9 cellular contexts compared by ENCODE assay signal in the genomic region with DNA sequence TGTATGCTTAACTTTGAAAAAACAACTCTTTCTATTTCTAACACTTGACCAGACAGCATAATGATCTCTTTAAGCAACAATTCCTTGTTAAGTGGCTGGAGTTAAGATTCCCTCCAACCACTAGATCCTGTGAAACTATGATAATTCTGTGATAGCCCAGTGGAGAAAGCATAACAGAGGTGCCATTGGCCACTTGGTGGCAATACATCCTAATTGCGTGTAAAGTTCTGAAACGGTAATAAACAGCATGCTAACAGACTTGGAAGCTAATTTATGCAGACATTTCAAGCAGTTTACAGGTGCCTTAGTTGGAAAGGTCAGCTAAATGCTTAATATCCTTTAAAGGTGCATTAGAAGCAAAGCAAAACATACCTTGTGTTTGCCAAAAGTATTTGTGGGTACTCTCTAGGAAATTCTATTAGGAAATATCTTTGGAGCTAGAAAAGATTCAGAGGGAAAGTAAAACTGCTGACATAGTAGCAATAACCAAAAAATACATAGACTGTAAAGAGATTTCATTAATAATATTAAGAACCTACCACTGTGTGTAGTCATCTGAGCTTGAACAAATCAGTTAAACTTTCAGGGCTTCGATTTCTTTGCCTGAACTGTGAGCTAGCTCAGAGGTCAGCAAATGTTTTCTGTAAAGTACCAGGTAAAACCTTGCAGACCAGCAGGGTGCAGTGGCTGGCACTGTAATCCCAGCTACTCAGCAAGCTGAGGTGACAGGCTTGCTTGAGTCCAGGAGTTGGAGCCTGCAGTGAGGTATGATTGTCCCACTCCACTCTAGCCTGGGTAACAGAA. TPM values are rescaled to one million over a fixed set of nuclear protein-coding genes. Genes with fewer than 3 reads are reported as not detected.
DNase-seq lines count a peak whose midpoint lies in the region; ATAC-seq and TF ChIP-seq lines count a peak whose summit lies in the region.
"Had no signal": no experiment of that assay in that cellular context is flagged by ENCODE, and none has a peak within 500 bp of the region (broad histone marks: within the 10 kb centered on the region; RNA-seq: fewer than 3 reads in every experiment).

No MANE protein-coding gene starts in this region.

- no peaks in the 10 kb centered on the region for H3K79me1 ChIP-seq in neuronal stem cell (ENCODE audit: low read depth, low read length)

- intact Hi-C loops in adrenal gland (cut with DNase I): no loop called here
- intact Hi-C loops in spleen (cut with DNase I; ENCODE audit: low total_unique reads): no loop called here

- H3K9ac ChIP-seq in neural progenitor cell (no peak overlapping the region), neuronal stem cell (ENCODE audit: low read depth, low read length, poor library complexity) (no peak overlapping the region)

- no peak overlapping the region for H3K18ac ChIP-seq in neuronal stem cell (ENCODE audit: low read length)

- no peaks in the 10 kb centered on the region for H3F3A ChIP-seq in neural progenitor cell (ENCODE audit: low read depth)

- H3K27me3 ChIP-seq in adrenal gland (no peaks in the 10 kb centered on the region), neural progenitor cell (no peaks in the 10 kb centered on the region), spleen (replicated peaks in 1 of 7) (no peaks in the 10 kb centered on the region), neuronal stem cell (ENCODE audit: control insufficient read depth in 3 of 3, insufficient read depth in 3 of 3, low read depth in 1 of 3, low read length in 3 of 3) (peaks cover 0 to 15% (median 0%) of the 10 kb centered on the region in 3 experiments)

- H2BK5ac ChIP-seq in neuronal stem cell (ENCODE audit: low read length): no peak overlapping the region

- no peaks in the 10 kb centered on the region for H3K36me3 Mint-ChIP-seq in neural progenitor cell

- H3K4me2 ChIP-seq in neural progenitor cell: no peak overlapping the region
- H3K4me2 ChIP-seq in neuronal stem cell (ENCODE audit: insufficient read depth, low read length, poor library complexity, severe bottlenecking): no peak overlapping the region

- H3K27me3 Mint-ChIP-seq in neural progenitor cell (ENCODE audit: insufficient read depth, low read depth): no peaks in the 10 kb centered on the region
- H3K27me3 Mint-ChIP-seq: B cell had no signal

- TF ChIP-seq POLR2A in adrenal gland (IDR thresholded peaks at IDR 0.05): no peak
- no peak for TF ChIP-seq POLR2A in spleen (IDR thresholded peaks at IDR 0.05)

- H3K4me3 ChIP-seq in adrenal gland (no peak overlapping the region), neural progenitor cell (no peak overlapping the region), spleen (no peak overlapping the region), neuronal stem cell (ENCODE audit: low read length in 2 of 2) (no peak overlapping the region)

- no peak overlapping the region for H3K27ac ChIP-seq in adrenal gland
- no peak overlapping the region for H3K27ac ChIP-seq in neural progenitor cell
- no peak overlapping the region for H3K27ac ChIP-seq in spleen
- no peak overlapping the region for H3K27ac ChIP-seq in neuronal stem cell (replicated peaks; ENCODE audit: low read length)

- TF ChIP-seq CTCF in adrenal gland (IDR thresholded peaks at IDR 0.05) (peak in 4 of 6 experiments; percentile 9 to 37 (median 30)), neural progenitor cell (IDR thresholded peaks at IDR 0.05) (peak; percentile 17), spleen (IDR thresholded peaks at IDR 0.05 in 8 of 11, conservative IDR thresholded peaks at IDR 0.05 in 3 of 11) (no peak)

- no peak overlapping the region for H3K14ac ChIP-seq in neuronal stem cell (ENCODE audit: low read length)

- H3K9me3 ChIP-seq in adrenal gland (replicated peaks in 1 of 3) (no peaks in the 10 kb centered on the region), neural progenitor cell (ENCODE audit: low read depth) (no peaks in the 10 kb centered on the region), spleen (no peaks in the 10 kb centered on the region), neuronal stem cell (replicated peaks in 1 of 2; ENCODE audit: control insufficient read depth in 2 of 2, insufficient read depth in 1 of 2, low read depth in 1 of 2, low read length in 2 of 2) (no peaks in the 10 kb centered on the region)

- no peaks in the 10 kb centered on the region for H4K20me1 ChIP-seq in neural progenitor cell (ENCODE audit: low read depth)

- no peak overlapping the region for H4K91ac ChIP-seq in neuronal stem cell (ENCODE audit: low read depth, low read length, poor library complexity)

- H2BK120ac ChIP-seq in neuronal stem cell (ENCODE audit: low read depth, low read length): no peak overlapping the region

- H3K4me3 Mint-ChIP-seq in neural progenitor cell: no peak overlapping the region
- H3K4me3 Mint-ChIP-seq: B cell had no signal

- H3K27ac Mint-ChIP-seq in neural progenitor cell: no peak overlapping the region
- H3K27ac Mint-ChIP-seq: B cell had no signal

- peak; percentile 4 to 41 for DNase-seq in NCI-H526 (lab: John Stamatoyannopoulos, UW)
- DNase-seq in NCI-H526 treated with DMSO at 0.1 percent for 48 hours (lab: John Stamatoyannopoulos, UW): no peak
- peak in 5 of 7 donors; percentile 21 to 58 (median 55) for DNase-seq in adrenal gland
- DNase-seq in neural progenitor cell (ENCODE audit: low spot score): peak; percentile 40
- DNase-seq in NCI-H1105 (lab: John Stamatoyannopoulos, UW): no peak
- no peak for DNase-seq in spleen
- no peak for DNase-seq in neuronal stem cell (ENCODE audit: low spot score)

- no peaks in the 10 kb centered on the region for H3K79me2 ChIP-seq in neural progenitor cell (ENCODE audit: low read depth)

- no peak overlapping the region for H2AK5ac ChIP-seq in neuronal stem cell (ENCODE audit: low read depth, low read length)

- peak; percentile 54 for ATAC-seq in HG03432 (IDR thresholded peaks at IDR 0.05; ENCODE audit: unreplicated experiment)

- no peaks in the 10 kb centered on the region for H3K36me3 ChIP-seq in adrenal gland (replicated peaks in 1 of 2)
- no peaks in the 10 kb centered on the region for H3K36me3 ChIP-seq in neural progenitor cell
- no peaks in the 10 kb centered on the region for H3K36me3 ChIP-seq in spleen
- H3K36me3 ChIP-seq in neuronal stem cell (replicated peaks in 1 of 2; ENCODE audit: control insufficient read depth in 2 of 2, insufficient read depth in 2 of 2, low read length in 2 of 2): no peaks in the 10 kb centered on the region

- H2AFZ ChIP-seq in neural progenitor cell (replicated peaks) (peak overlapping the region; percentile 28), neuronal stem cell (ENCODE audit: low read length) (no peak overlapping the region)

- WGBS in adrenal gland, 4 donors: 15 to 30% (median 25%) methylated on average over 3 of the region's 3 CpGs
- WGBS in spleen, 5 donors: 31 to 54% (median 44%) methylated on average over 3 of the region's 3 CpGs
- no CpG with 5 or more reads among the region's 3 CpGs for WGBS in neuronal stem cell (ENCODE audit: extremely low coverage in 2 of 2, insufficient read length in 2 of 2, insufficient replicate concordance in 1 of 2), 2 donors

- no peak overlapping the region for H2BK15ac ChIP-seq in neuronal stem cell (ENCODE audit: low read length)

- H3K4me1 ChIP-seq in adrenal gland (replicated peaks in 1 of 2) (no peaks in the 10 kb centered on the region), neural progenitor cell (no peaks in the 10 kb centered on the region), spleen (peaks cover 0 to 11% (median 0%) of the 10 kb centered on the region in 6 donors), neuronal stem cell (ENCODE audit: control insufficient read depth in 2 of 2, insufficient read depth in 1 of 2, low read depth in 1 of 2, low read length in 2 of 2) (no peaks in the 10 kb centered on the region)

- H3K9me3 Mint-ChIP-seq in neural progenitor cell: peaks cover 2% of the 10 kb centered on the region

- H2BK12ac ChIP-seq in neuronal stem cell (ENCODE audit: low read length): no peak overlapping the region

- H4K8ac ChIP-seq in neuronal stem cell (ENCODE audit: low read depth, low read length): no peak overlapping the region

- H3K4ac ChIP-seq in neuronal stem cell (ENCODE audit: low read length): no peak overlapping the region

- no peak overlapping the region for H3K23ac ChIP-seq in neuronal stem cell (ENCODE audit: low read depth, low read length, poor library complexity)

- H3K4me1 Mint-ChIP-seq in neural progenitor cell: no peaks in the 10 kb centered on the region
- H3K4me1 Mint-ChIP-seq: B cell had no signal

RNA-seq across cellular contexts. Expression of gene CSTA, which starts 19.0 kb away (rescaled TPM):
- total RNA-seq in adrenal gland (1 to 10 TPM in 7 of 8 donors, not detected in 1; 1.1 to 5.6 (median 4.0) TPM), neural progenitor cell (ENCODE audit: low replicate concordance) (not detected in 2 replicates), spleen (10 to 100 TPM in 4 of 7 donors, 1 to 10 TPM in 3; 6.4 to 21.1 (median 11.4) TPM)
- polyA plus RNA-seq in adrenal gland (10 to 100 TPM in 2 of 3 donors, 1 to 10 TPM in 1; 8.8 to 15.7 (median 13.0) TPM), spleen (10 to 100 TPM; 20.1 to 46.1 (median 41.9) TPM)
- not detected for polyA plus RNA-seq in neuronal stem cell (2013, experiment 1 of 2)
- not detected for polyA plus RNA-seq in neuronal stem cell (2013, experiment 2 of 2)
- total RNA-seq: B cell had no signal

Comparison
In these comparisons a context has a peak if more than half of its experiments do, and no peak if none do; other contexts are left out.
1. DNase-seq: peak in NCI-H526 (2 of 2), adrenal gland (5 of 7) and neural progenitor cell (single experiment); none in NCI-H526 treated with DMSO at 0.1 percent for 48 hours (single experiment), NCI-H1105 (single experiment), spleen (single experiment) and neuronal stem cell (single experiment).
2. CTCF ChIP-seq: peak in adrenal gland (4 of 6) and neural progenitor cell (single experiment); none in spleen (0 of 11).